1 cellular context compared by ENCODE assay signal in the genomic region with DNA sequence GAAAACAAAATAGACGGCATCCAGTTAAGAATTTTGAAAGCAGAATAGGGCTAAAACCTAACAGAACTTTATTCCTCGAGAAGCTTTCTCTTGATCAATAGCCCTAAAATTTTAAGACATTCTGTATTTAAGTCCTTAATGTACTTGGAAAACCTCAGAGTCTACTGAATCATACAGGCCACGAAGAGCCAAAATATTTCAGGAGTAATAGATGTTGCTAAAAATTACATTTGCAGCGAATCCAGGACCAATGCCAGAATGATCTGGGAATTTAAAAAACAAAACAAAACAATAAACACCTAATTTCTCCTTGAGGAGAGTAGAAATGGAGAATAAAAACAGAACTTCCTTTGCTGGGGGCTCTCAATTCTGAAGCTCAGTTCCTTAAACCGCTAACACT.
TF ChIP-seq lines count a peak whose summit lies in the region.

No MANE protein-coding gene starts in this region.

TF ChIP-seq in PFSK-1, 5 proteins besides CTCF, POLR2A, EP300 and RAD21 (continued from another document):
- TF ChIP-seq, protein P1, sequence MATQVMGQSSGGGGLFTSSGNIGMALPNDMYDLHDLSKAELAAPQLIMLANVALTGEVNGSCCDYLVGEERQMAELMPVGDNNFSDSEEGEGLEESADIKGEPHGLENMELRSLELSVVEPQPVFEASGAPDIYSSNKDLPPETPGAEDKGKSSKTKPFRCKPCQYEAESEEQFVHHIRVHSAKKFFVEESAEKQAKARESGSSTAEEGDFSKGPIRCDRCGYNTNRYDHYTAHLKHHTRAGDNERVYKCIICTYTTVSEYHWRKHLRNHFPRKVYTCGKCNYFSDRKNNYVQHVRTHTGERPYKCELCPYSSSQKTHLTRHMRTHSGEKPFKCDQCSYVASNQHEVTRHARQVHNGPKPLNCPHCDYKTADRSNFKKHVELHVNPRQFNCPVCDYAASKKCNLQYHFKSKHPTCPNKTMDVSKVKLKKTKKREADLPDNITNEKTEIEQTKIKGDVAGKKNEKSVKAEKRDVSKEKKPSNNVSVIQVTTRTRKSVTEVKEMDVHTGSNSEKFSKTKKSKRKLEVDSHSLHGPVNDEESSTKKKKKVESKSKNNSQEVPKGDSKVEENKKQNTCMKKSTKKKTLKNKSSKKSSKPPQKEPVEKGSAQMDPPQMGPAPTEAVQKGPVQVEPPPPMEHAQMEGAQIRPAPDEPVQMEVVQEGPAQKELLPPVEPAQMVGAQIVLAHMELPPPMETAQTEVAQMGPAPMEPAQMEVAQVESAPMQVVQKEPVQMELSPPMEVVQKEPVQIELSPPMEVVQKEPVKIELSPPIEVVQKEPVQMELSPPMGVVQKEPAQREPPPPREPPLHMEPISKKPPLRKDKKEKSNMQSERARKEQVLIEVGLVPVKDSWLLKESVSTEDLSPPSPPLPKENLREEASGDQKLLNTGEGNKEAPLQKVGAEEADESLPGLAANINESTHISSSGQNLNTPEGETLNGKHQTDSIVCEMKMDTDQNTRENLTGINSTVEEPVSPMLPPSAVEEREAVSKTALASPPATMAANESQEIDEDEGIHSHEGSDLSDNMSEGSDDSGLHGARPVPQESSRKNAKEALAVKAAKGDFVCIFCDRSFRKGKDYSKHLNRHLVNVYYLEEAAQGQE (IDR thresholded peaks at IDR 0.05; ENCODE audit: insufficient read depth in 1 of 2, low read depth in 2 of 2, low read length in 2 of 2) = no peak
- TF ChIP-seq FOXP2 (optimal IDR thresholded peaks at IDR 0.05; ENCODE audit: borderline replicate concordance, extremely low read depth, extremely low read length, insufficient read depth) (no peak), SIN3A (IDR thresholded peaks at IDR 0.05; ENCODE audit: borderline replicate concordance, insufficient read depth, low read length) (no peak), TAF1 (IDR thresholded peaks at IDR 0.05; ENCODE audit: borderline replicate concordance, insufficient read depth, low read length) (no peak)
TF ChIP-seq in PFSK-1: peak in this region for 1.
